In the genomic region with DNA sequence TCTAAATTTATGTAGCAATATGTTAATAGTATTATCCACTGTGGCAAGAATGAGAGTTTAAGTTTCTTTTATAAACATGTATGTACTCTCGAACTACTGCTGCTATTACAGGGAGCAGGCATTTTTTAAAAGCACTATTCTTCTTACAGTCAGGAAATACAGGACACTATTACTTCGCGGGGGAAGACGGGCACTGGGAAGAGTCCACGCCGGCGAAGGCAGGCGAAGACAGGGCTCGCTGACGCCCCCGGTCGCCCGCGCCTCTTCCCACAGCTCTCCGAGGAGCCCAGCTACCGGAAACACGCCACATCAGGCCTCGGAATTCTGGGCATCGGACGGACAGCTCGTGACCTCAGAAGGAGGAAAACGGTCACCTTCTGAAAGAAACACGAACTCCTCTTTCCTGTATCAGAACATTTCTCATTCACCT, we compare ENCODE assay signal across 8 cellular contexts.
DNase-seq lines count a peak whose midpoint lies in the region; ATAC-seq and TF ChIP-seq lines count a peak whose summit lies in the region.

No MANE protein-coding gene starts in this region.

- no peaks in the 10 kb centered on the region for H3K36me3 ChIP-seq in neutrophil

- H3K4me3 Mint-ChIP-seq in activated naive CD8-positive, alpha-beta T cell treated with anti-CD3 and anti-CD28 coated beads, Interleukin-2, amount 10 ng/mL, durations not matched to agents 7 days and 5 days = peak overlapping the region; percentile 92

- H3K4me1 ChIP-seq in neutrophil (ENCODE audit: control insufficient read depth in 1 of 2, insufficient read depth in 1 of 2, low read depth in 1 of 2, low read length in 1 of 2) = peaks cover 6 to 7% of the 10 kb centered on the region in 2 experiments

- POLR2A ChIA-PET in activated naive CD8-positive, alpha-beta T cell treated with anti-CD3 and anti-CD28 coated beads, Interleukin-2, amount 10 ng/mL, durations not matched to agents 7 days and 5 days (lab: Charles Lee) = interaction anchor here (0.9 to 1.7 kb wide), 6 partner anchors 51 to 298 kb away, joined by 3 to 8 read pairs (median 3); partner anchors contain the start of gene XPO1

- no peaks in the 10 kb centered on the region for H3K36me3 Mint-ChIP-seq in activated naive CD8-positive, alpha-beta T cell treated with anti-CD3 and anti-CD28 coated beads, Interleukin-2, amount 10 ng/mL, durations not matched to agents 7 days and 5 days

- H3K4me3 ChIP-seq in neutrophil (ENCODE audit: low read depth in 1 of 2, low read length in 1 of 2) = peak overlapping the region; percentile 75

- DNase-seq in AG20443 (ENCODE audit: low spot score) (peak; percentile 82), NCI-H345 (lab: John Stamatoyannopoulos, UW) (peak; percentile 91), head of caudate nucleus (peak in 33 of 42 donors; percentile 61 to 87 (median 76))
- no peak for DNase-seq in activated naive CD8-positive, alpha-beta T cell treated with anti-CD3 and anti-CD28 coated beads, Interleukin-2, amount 10 ng/mL, durations not matched to agents 7 days and 5 days

- peaks cover 6% of the 10 kb centered on the region for H3K9me3 ChIP-seq in neutrophil

- intact Hi-C loops in head of caudate nucleus (cut with DNase I) = loop anchor here (2.0 to 5.0 kb wide), 2 partner anchors 66 to 225 kb away; partner anchors contain the start of gene XPO1

- ATAC-seq in GM18502 (IDR thresholded peaks at IDR 0.05; ENCODE audit: poor library complexity, unreplicated experiment) (peak; percentile 25), HG03064 (IDR thresholded peaks at IDR 0.05; ENCODE audit: low read depth, unreplicated experiment) (peak; percentile 30), GM19467 (IDR thresholded peaks at IDR 0.05; ENCODE audit: unreplicated experiment) (no peak)
- ATAC-seq in activated naive CD8-positive, alpha-beta T cell treated with anti-CD3 and anti-CD28 coated beads, Interleukin-2, amount 10 ng/mL, durations not matched to agents 7 days and 5 days (ENCODE audit: low read depth) = peak; percentile 3

- TF ChIP-seq CTCF in neutrophil (IDR thresholded peaks at IDR 0.05) = no peak

- H3K9me3 Mint-ChIP-seq in activated naive CD8-positive, alpha-beta T cell treated with anti-CD3 and anti-CD28 coated beads, Interleukin-2, amount 10 ng/mL, durations not matched to agents 7 days and 5 days = no peaks in the 10 kb centered on the region

- H3K27ac ChIP-seq in neutrophil = peak overlapping the region; percentile 64

- H3K27me3 ChIP-seq in neutrophil = peaks cover 31% of the 10 kb centered on the region

- H3K27ac Mint-ChIP-seq in activated naive CD8-positive, alpha-beta T cell treated with anti-CD3 and anti-CD28 coated beads, Interleukin-2, amount 10 ng/mL, durations not matched to agents 7 days and 5 days = peak overlapping the region; percentile 97

- peaks cover 7% of the 10 kb centered on the region for H3K4me1 Mint-ChIP-seq in activated naive CD8-positive, alpha-beta T cell treated with anti-CD3 and anti-CD28 coated beads, Interleukin-2, amount 10 ng/mL, durations not matched to agents 7 days and 5 days

- peaks cover 4% of the 10 kb centered on the region for H3K27me3 Mint-ChIP-seq in activated naive CD8-positive, alpha-beta T cell treated with anti-CD3 and anti-CD28 coated beads, Interleukin-2, amount 10 ng/mL, durations not matched to agents 7 days and 5 days
